ENCODE assay signal across 21 cellular contexts in the genomic region with DNA sequence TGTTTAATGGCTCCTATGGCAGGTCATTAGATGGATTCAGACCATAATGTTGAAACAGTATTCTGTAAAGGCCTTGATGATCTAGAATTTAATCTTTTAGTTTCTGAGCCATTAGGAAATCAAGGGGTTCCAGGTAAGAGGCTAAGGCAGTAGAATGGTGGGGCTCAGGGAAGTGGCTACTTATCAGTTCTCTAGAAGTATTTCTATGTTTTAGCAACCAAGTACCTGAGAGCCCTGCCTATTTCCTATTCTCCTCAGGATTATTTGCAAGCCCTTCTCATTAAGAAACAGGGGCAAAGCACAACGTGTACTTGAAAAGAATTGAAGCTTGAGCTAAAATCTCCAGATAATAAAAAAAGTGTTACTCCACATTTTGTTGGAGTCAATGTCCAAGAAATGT.
"Had no signal": no experiment of that assay in that cellular context is flagged by ENCODE, and none has a peak within 500 bp of the region (broad histone marks: within the 10 kb centered on the region; RNA-seq: fewer than 3 reads in every experiment).

No MANE protein-coding gene starts in this region.

- H3K36me3 ChIP-seq: adrenal gland, neutrophil, ovary, right lobe of liver, stomach, thoracic aorta had no signal

- H3K4me1 Mint-ChIP-seq: stimulated activated effector memory CD8-positive, alpha-beta T cell treated with anti-CD3 and anti-CD28 coated beads, Interleukin-12 subunit alpha, Interleukin-12 subunit beta, amount 100 ng/mL, for 72 hours had no signal

- H3K36me3 Mint-ChIP-seq: activated naive CD8-positive, alpha-beta T cell; stimulated activated effector memory CD8-positive, alpha-beta T cell treated with anti-CD3 and anti-CD28 coated beads, Interleukin-12 subunit alpha, Interleukin-12 subunit beta, amount 100 ng/mL, for 72 hours; type B pancreatic cell; WTC11 had no signal

- H3K27me3 Mint-ChIP-seq: activated naive CD8-positive, alpha-beta T cell; activated T-cell treated with anti-CD3 and anti-CD28 coated beads, Interleukin-2, amount 50 U/mL, for 24 hours; effector memory CD8-positive, alpha-beta T cell; natural killer cell treated with Interleukin-12 subunit alpha and Interleukin-12 subunit beta and Interleukin-15 and Interleukin-18, amount 100 ng/mL, for 72 hours; type B pancreatic cell had no signal

- ATAC-seq: effector memory CD8-positive, alpha-beta T cell; left lobe of liver; natural killer cell treated with Interleukin-12 subunit alpha and Interleukin-12 subunit beta and Interleukin-15 and Interleukin-18, amount 100 ng/mL, for 72 hours; right lobe of liver; stimulated activated effector memory CD8-positive, alpha-beta T cell treated with anti-CD3 and anti-CD28 coated beads, Interleukin-12 subunit alpha, Interleukin-12 subunit beta, amount 100 ng/mL, for 72 hours; WTC11 had no signal

- DNase-seq: activated naive CD4-positive, alpha-beta T cell; activated T-cell treated with anti-CD3 and anti-CD28 coated beads, Interleukin-2, amount 50 U/mL, for 24 hours; adrenal gland; effector memory CD8-positive, alpha-beta T cell; kidney; ovary; right lobe of liver; stimulated activated CD4-positive, alpha-beta T cell treated with anti-CD3 and anti-CD28 coated beads, Interleukin-2, amount 100 ng/mL, for 24 hours; stomach; T1000 had no signal

- H3K27ac Mint-ChIP-seq: activated naive CD8-positive, alpha-beta T cell; activated T-cell treated with anti-CD3 and anti-CD28 coated beads, Interleukin-2, amount 50 U/mL, for 24 hours; activated T-helper 2 cell treated with anti-CD3 and anti-CD28 coated beads, Interferon-gamma antibody, Interleukin-2, Interleukin-4, amounts not matched to agents 10 μg/mL and 5 μg/mL and 100 μg/mL, durations not matched to agents 14 hours and 24 hours and 36 hours; effector memory CD8-positive, alpha-beta T cell; natural killer cell treated with Interleukin-12 subunit alpha and Interleukin-12 subunit beta and Interleukin-15 and Interleukin-18, amount 100 ng/mL, for 72 hours; stimulated activated effector memory CD8-positive, alpha-beta T cell treated with anti-CD3 and anti-CD28 coated beads, Interleukin-12 subunit alpha, Interleukin-12 subunit beta, amount 100 ng/mL, for 72 hours; T-helper 1 cell treated with Interleukin-12 subunit alpha and Interleukin-12 subunit beta and Interleukin-4 antibody, amounts not matched to agents 30 μg/mL and 1 μg/mL, for 36 hours; type B pancreatic cell; WTC11 had no signal

- H3K4me3 ChIP-seq: adrenal gland, ovary, right lobe of liver, skin epidermis, stomach, thoracic aorta had no signal

- H3K9me3 ChIP-seq: adrenal gland, neutrophil, ovary, right lobe of liver, stomach, thoracic aorta had no signal

- H3K27me3 ChIP-seq: adrenal gland, neutrophil, ovary, right lobe of liver, stomach had no signal

- H3K4me3 Mint-ChIP-seq: activated naive CD8-positive, alpha-beta T cell; activated T-cell treated with anti-CD3 and anti-CD28 coated beads, Interleukin-2, amount 50 U/mL, for 24 hours; effector memory CD8-positive, alpha-beta T cell; natural killer cell treated with Interleukin-12 subunit alpha and Interleukin-12 subunit beta and Interleukin-15 and Interleukin-18, amount 100 ng/mL, for 72 hours; stimulated activated effector memory CD8-positive, alpha-beta T cell treated with anti-CD3 and anti-CD28 coated beads, Interleukin-12 subunit alpha, Interleukin-12 subunit beta, amount 100 ng/mL, for 72 hours; T-helper 1 cell treated with Interleukin-12 subunit alpha and Interleukin-12 subunit beta and Interleukin-4 antibody, amounts not matched to agents 30 μg/mL and 1 μg/mL, for 36 hours; type B pancreatic cell; WTC11 had no signal

- H3K9me3 Mint-ChIP-seq: activated T-helper 2 cell treated with anti-CD3 and anti-CD28 coated beads, Interferon-gamma antibody, Interleukin-2, Interleukin-4, amounts not matched to agents 10 μg/mL and 5 μg/mL and 100 μg/mL, durations not matched to agents 14 hours and 24 hours and 36 hours; T-helper 1 cell treated with Interleukin-12 subunit alpha and Interleukin-12 subunit beta and Interleukin-4 antibody, amounts not matched to agents 30 μg/mL and 1 μg/mL, for 36 hours; WTC11 had no signal

- H3K27ac ChIP-seq: adrenal gland, neutrophil, ovary, right lobe of liver had no signal

- H3K4me1 ChIP-seq: adrenal gland, right lobe of liver had no signal
